8 cellular contexts compared by ENCODE assay signal in genomic region chr19:51158474-51159129, GRCh38. TPM values are rescaled to one million over a fixed set of nuclear protein-coding genes. Genes with fewer than 3 reads are reported as not detected.
A peak's percentile ranks its signal among the peaks of the same experiment; 100 is the strongest.
DNase-seq lines count a peak whose midpoint lies in the region; ATAC-seq lines count a peak whose summit lies in the region.

No MANE protein-coding gene starts in this region.

- peak; percentile 53 to 59 for DNase-seq in AML-193 (lab: John Stamatoyannopoulos, UW)
- DNase-seq in H4 (ENCODE audit: low spot score) = peak; percentile 60
- peak; percentile 69 for DNase-seq in SK-MEL-5 (ENCODE audit: low read depth, low spot score)
- peak; percentile 90 for DNase-seq in activated effector memory CD4-positive, alpha-beta T cell treated with anti-CD3 and anti-CD28 coated beads, Interleukin-2, amount 50 U/mL, for 16 hours
- peak; percentile 65 for DNase-seq in left cardiac atrium
- DNase-seq in stimulated activated CD4-positive, alpha-beta T cell treated with anti-CD3 and anti-CD28 coated beads, Interleukin-15, amount 100 ng/mL, for 1 hour (ENCODE audit: low read depth in 1 of 2, low spot score in 1 of 2) = peak; percentile 26 to 63
- no peak for DNase-seq in T1000 (lab: John Stamatoyannopoulos, UW)

- ATAC-seq in left cardiac atrium (peak in 1 of 2 donors; percentile 68), HG03565 (IDR thresholded peaks at IDR 0.05; ENCODE audit: unreplicated experiment) (no peak)

- intact Hi-C loops in left cardiac atrium (cut with DNase I) = no loop called here

- in situ Hi-C loops in SK-MEL-5 (cut with HindIII; ENCODE audit: low pct_unique_long_range_greater_than_20kb, low sequenced_read_pairs) = no loop called here

RNA-seq across cellular contexts. Expression of gene SIGLEC7, which starts 16.5 kb away (rescaled TPM):
- total RNA-seq in H4 (2014; rRNA removed; shearing (Covaris generic)) = not detected in 2 replicates
- total RNA-seq in SK-MEL-5 (2014; rRNA removed; shearing (Covaris generic)) = not detected in 2 replicates
- not detected in 2 replicates for polyA plus RNA-seq in SK-MEL-5 (2015; cell fraction: cytosol; rRNA removed)
- not detected in 2 replicates for polyA plus RNA-seq in SK-MEL-5 (2015; cell fraction: nucleus; rRNA removed)
- 1 to 10 TPM; 1.6 to 2.2 TPM for total RNA-seq in left cardiac atrium

RNA-seq across cellular contexts. Expression of gene SIGLEC9, which starts 33.9 kb away (rescaled TPM):
- not detected in 2 replicates for total RNA-seq in H4 (2014; rRNA removed; shearing (Covaris generic))
- total RNA-seq in SK-MEL-5 (2014; rRNA removed; shearing (Covaris generic)) = not detected in 2 replicates
- not detected in 2 replicates for polyA plus RNA-seq in SK-MEL-5 (2015; cell fraction: cytosol; rRNA removed)
- not detected in 2 replicates for polyA plus RNA-seq in SK-MEL-5 (2015; cell fraction: nucleus; rRNA removed)
- total RNA-seq in left cardiac atrium = 1 to 10 TPM; 5.1 to 6.6 TPM

RNA-seq across cellular contexts. Expression of gene CTU1, which starts 50.4 kb away (rescaled TPM):
- total RNA-seq in H4 (2014; rRNA removed; shearing (Covaris generic)) = 2.8 and 6.0 TPM in 2 replicates
- 13.0 and 13.8 TPM in 2 replicates for total RNA-seq in SK-MEL-5 (2014; rRNA removed; shearing (Covaris generic))
- polyA plus RNA-seq in SK-MEL-5 (2015; cell fraction: cytosol; rRNA removed) = 12.4 and 15.0 TPM in 2 replicates
- 6.0 and 8.3 TPM in 2 replicates for polyA plus RNA-seq in SK-MEL-5 (2015; cell fraction: nucleus; rRNA removed)
- 1 to 10 TPM; 5.3 to 6.0 TPM for total RNA-seq in left cardiac atrium
